Comparison of ENCODE assay signal across 14 cellular contexts in genomic region chr17:48589060-48589830, GRCh38. TPM values are rescaled to one million over a fixed set of nuclear protein-coding genes. Genes with fewer than 3 reads are reported as not detected.
DNase-seq lines count a peak whose midpoint lies in the region; ATAC-seq, FAIRE-seq and TF ChIP-seq lines count a peak whose summit lies in the region.
"Had no signal": no experiment of that assay in that cellular context is flagged by ENCODE, and none has a peak within 500 bp of the region (broad histone marks: within the 10 kb centered on the region; RNA-seq: fewer than 3 reads in every experiment).

No MANE protein-coding gene starts in this region.

- H3K9me3 ChIP-seq in astrocyte (ENCODE audit: insufficient read depth, low read depth, low read length): no peaks in the 10 kb centered on the region
- H3K9me3 ChIP-seq in mesodermal cell (ENCODE audit: control insufficient read depth, low read length): no peaks in the 10 kb centered on the region
- H3K9me3 ChIP-seq in stomach smooth muscle (ENCODE audit: control insufficient read depth in 2 of 2, low read length in 2 of 2): no peaks in the 10 kb centered on the region

- H3K9ac ChIP-seq in astrocyte (ENCODE audit: low read length): no peak overlapping the region
- H3K9ac ChIP-seq in stomach smooth muscle (ENCODE audit: low read length in 2 of 2): peak overlapping the region in 1 of 2 donors; percentile 47

- CTCF ChIA-PET in GM10248 (lab: Yijun Ruan, JAX): interaction anchor here (1.0 to 3.0 kb wide), 16 partner anchors 10 to 571 kb away, joined by 3 to 18 read pairs (median 4); partner anchors contain the start of gene HOXB4

- H3K27me3 Mint-ChIP-seq in astrocyte (ENCODE audit: low read depth, unreplicated experiment): peaks cover 94% of the 10 kb centered on the region

- H3K36me3 ChIP-seq in astrocyte (ENCODE audit: insufficient read depth, low read length) (no peaks in the 10 kb centered on the region), mesodermal cell (ENCODE audit: control insufficient read depth, insufficient read depth, low read length) (no peaks in the 10 kb centered on the region), stomach smooth muscle (ENCODE audit: control insufficient read depth in 2 of 2, insufficient read depth in 2 of 2, low read length in 2 of 2) (no peaks in the 10 kb centered on the region)

- H2AFZ ChIP-seq in astrocyte (ENCODE audit: low read depth, low read length): no peak overlapping the region

- no peak overlapping the region for H3K27ac Mint-ChIP-seq in astrocyte (ENCODE audit: unreplicated experiment)
- H3K27ac Mint-ChIP-seq: CD4-positive, alpha-beta memory T cell; dendritic cell treated with granulocyte-macrophage colony-stimulating factor and Interleukin-4, amounts not matched to agents 40 ng/mL and 50 ng/mL, for 4 days had no signal

- H3K79me2 ChIP-seq in astrocyte (ENCODE audit: insufficient read depth, low read length): peaks cover 21% of the 10 kb centered on the region

- no peak overlapping the region for H3K4me3 Mint-ChIP-seq in astrocyte (ENCODE audit: unreplicated experiment)
- H3K4me3 Mint-ChIP-seq: dendritic cell treated with granulocyte-macrophage colony-stimulating factor and Interleukin-4, amounts not matched to agents 40 ng/mL and 50 ng/mL, for 4 days had no signal

- H3K27me3 ChIP-seq in astrocyte (ENCODE audit: insufficient read depth, low read length) (peaks cover 70% of the 10 kb centered on the region), stomach smooth muscle (ENCODE audit: control insufficient read depth in 1 of 2, insufficient read depth in 2 of 2, low read length in 2 of 2) (peaks cover 5 to 57% of the 10 kb centered on the region in 2 donors)

- no peaks in the 10 kb centered on the region for H3K36me3 Mint-ChIP-seq in astrocyte (ENCODE audit: low read depth, unreplicated experiment)

- 0 to 6% methylated on average over 3 to 5 of the region's 10 CpGs for WGBS in mesodermal cell (ENCODE audit: insufficient coverage in 2 of 2), 2 experiments

- TF ChIP-seq POLR2A in GM12891 (IDR thresholded peaks at IDR 0.05; ENCODE audit: low read depth, low read length): no peak

- peak; percentile 45 for FAIRE-seq in GM12891 (lab: Jason Lieb, UNC)
- no peak for FAIRE-seq in astrocyte (lab: Jason Lieb, UNC)

- ATAC-seq in HG03354 (IDR thresholded peaks at IDR 0.05; ENCODE audit: poor library complexity, severe bottlenecking, unreplicated experiment): no peak

- TF ChIP-seq CTCF in astrocyte (IDR thresholded peaks at IDR 0.05; ENCODE audit: insufficient read depth, low read depth, low read length) (no peak), GM10248 (IDR thresholded peaks at IDR 0.05; ENCODE audit: control extremely low read depth, extremely low read depth, low read depth, missing control alignments) (no peak)

- H3K4me1 Mint-ChIP-seq in astrocyte (ENCODE audit: low read depth, unreplicated experiment): peaks cover 3% of the 10 kb centered on the region

- no peak overlapping the region for H3K27ac ChIP-seq in astrocyte (ENCODE audit: low read depth, low read length)
- peak overlapping the region; percentile 73 for H3K27ac ChIP-seq in mesodermal cell (ENCODE audit: low read depth, low read length, severe bottlenecking)
- H3K27ac ChIP-seq in stomach smooth muscle (ENCODE audit: low read length): peak overlapping the region; percentile 31

- no peak for DNase-seq in GM12891 (ENCODE audit: insufficient read length, low spot score)
- DNase-seq in astrocyte (ENCODE audit: low read depth): no peak
- no peak for DNase-seq in GM10248 (ENCODE audit: extremely low spot score)
- DNase-seq in NCI-H187 treated with DMSO at 0.1 percent for 48 hours (lab: John Stamatoyannopoulos, UW): no peak
- DNase-seq: anterior cingulate cortex; CD4-positive, alpha-beta memory T cell; NK-92 treated with Interleukin-12 subunit alpha and Interleukin-12 subunit beta, amount 100 ng/mL, for 24 hours; occipital lobe; SIG-M5 had no signal

- H3K4me1 ChIP-seq in astrocyte (ENCODE audit: insufficient read depth, low read length): peaks cover 17% of the 10 kb centered on the region
- H3K4me1 ChIP-seq in mesodermal cell (ENCODE audit: control insufficient read depth, insufficient read depth, low read length, poor library complexity, severe bottlenecking): peaks cover 32% of the 10 kb centered on the region
- H3K4me1 ChIP-seq in stomach smooth muscle (ENCODE audit: control insufficient read depth, insufficient read depth, low read length): peaks cover 51% of the 10 kb centered on the region

- POLR2A ChIA-PET in GM10248 (lab: Yijun Ruan, JAX): no interaction called here

- H4K20me1 ChIP-seq in astrocyte (ENCODE audit: insufficient read depth, low read length): no peaks in the 10 kb centered on the region

- peaks cover 20% of the 10 kb centered on the region for H3K9me3 Mint-ChIP-seq in astrocyte (ENCODE audit: unreplicated experiment)
- H3K9me3 Mint-ChIP-seq: dendritic cell treated with granulocyte-macrophage colony-stimulating factor and Interleukin-4, amounts not matched to agents 40 ng/mL and 50 ng/mL, for 4 days had no signal

- peak overlapping the region; percentile 50 for H3K4me2 ChIP-seq in astrocyte (ENCODE audit: low read length)

- H3K4me3 ChIP-seq in astrocyte (ENCODE audit: insufficient read depth, low read depth, low read length): no peak overlapping the region
- peak overlapping the region; percentile 32 for H3K4me3 ChIP-seq in mesodermal cell (ENCODE audit: extremely low read depth, insufficient read depth, low read length, poor library complexity, severe bottlenecking)
- peak overlapping the region; percentile 16 to 65 for H3K4me3 ChIP-seq in stomach smooth muscle (ENCODE audit: low read length in 2 of 2)

TF ChIP-seq in GM12891, 5 proteins besides CTCF, POLR2A, EP300 and RAD21:
- no peak for TF ChIP-seq POU2F2 (IDR thresholded peaks at IDR 0.05; ENCODE audit: low read depth, low read length)
- no peak for TF ChIP-seq PAX5 (IDR thresholded peaks at IDR 0.05; ENCODE audit: insufficient read depth, low read length, severe bottlenecking)
- TF ChIP-seq SPI1 (IDR thresholded peaks at IDR 0.05; ENCODE audit: low read depth, low read length): no peak
- TF ChIP-seq POLR2AphosphoS5 (IDR thresholded peaks at IDR 0.05; ENCODE audit: low read depth, low read length): no peak
- no peak for TF ChIP-seq TAF1 (IDR thresholded peaks at IDR 0.05; ENCODE audit: low read depth, low read length)

RNA-seq across cellular contexts. Expression of gene HOXB3, which starts 0.8 kb away (rescaled TPM):
- polyA plus RNA-seq in GM12891 (2012; ENCODE audit: low read depth, missing spikeins): 6.2 TPM
- total RNA-seq in astrocyte: not detected in 2 replicates
- 28.7 TPM for polyA plus RNA-seq in mesodermal cell (2013, experiment 1 of 2)
- polyA plus RNA-seq in mesodermal cell (2013, experiment 2 of 2): 27.8 TPM
- total RNA-seq: occipital lobe had no signal

RNA-seq across cellular contexts. Expression of gene HOXB5, which starts 4.3 kb away (rescaled TPM):
- not detected for polyA plus RNA-seq in GM12891 (2012; ENCODE audit: low read depth, missing spikeins)
- not detected in 2 replicates for total RNA-seq in astrocyte
- polyA plus RNA-seq in mesodermal cell (2013, experiment 1 of 2): 13.7 TPM
- 15.0 TPM for polyA plus RNA-seq in mesodermal cell (2013, experiment 2 of 2)
- total RNA-seq: CD4-positive, alpha-beta memory T cell; occipital lobe; skeletal muscle tissue had no signal
- polyA plus RNA-seq: CD4-positive, alpha-beta memory T cell had no signal

RNA-seq across cellular contexts. Expression of gene HOXB4, which starts 11.1 kb away (rescaled TPM):
- 2.6 TPM for polyA plus RNA-seq in GM12891 (2012; ENCODE audit: low read depth, missing spikeins)
- total RNA-seq in astrocyte: not detected in 2 replicates
- polyA plus RNA-seq in mesodermal cell (2013, experiment 1 of 2): 6.6 TPM
- polyA plus RNA-seq in mesodermal cell (2013, experiment 2 of 2): 7.8 TPM
- total RNA-seq: occipital lobe had no signal

RNA-seq across cellular contexts. Expression of gene HOXB6, which starts 15.5 kb away (rescaled TPM):
- polyA plus RNA-seq in GM12891 (2012; ENCODE audit: low read depth, missing spikeins): 0.12 TPM
- total RNA-seq in astrocyte: not detected in 2 replicates
- polyA plus RNA-seq in mesodermal cell (2013, experiment 1 of 2): 38.9 TPM
- 49.8 TPM for polyA plus RNA-seq in mesodermal cell (2013, experiment 2 of 2)
- total RNA-seq: occipital lobe, skeletal muscle tissue had no signal
- polyA plus RNA-seq: CD4-positive, alpha-beta memory T cell had no signal

RNA-seq across cellular contexts. Expression of gene HOXB7, which starts 21.6 kb away (rescaled TPM):
- polyA plus RNA-seq in GM12891 (2012; ENCODE audit: low read depth, missing spikeins): 2.3 TPM
- not detected in 2 replicates for total RNA-seq in astrocyte
- polyA plus RNA-seq in mesodermal cell (2013, experiment 1 of 2): 10.4 TPM
- polyA plus RNA-seq in mesodermal cell (2013, experiment 2 of 2): 19.8 TPM
- total RNA-seq: occipital lobe had no signal
